Comparison of ENCODE assay signal across 3 cellular contexts in the genomic region with DNA sequence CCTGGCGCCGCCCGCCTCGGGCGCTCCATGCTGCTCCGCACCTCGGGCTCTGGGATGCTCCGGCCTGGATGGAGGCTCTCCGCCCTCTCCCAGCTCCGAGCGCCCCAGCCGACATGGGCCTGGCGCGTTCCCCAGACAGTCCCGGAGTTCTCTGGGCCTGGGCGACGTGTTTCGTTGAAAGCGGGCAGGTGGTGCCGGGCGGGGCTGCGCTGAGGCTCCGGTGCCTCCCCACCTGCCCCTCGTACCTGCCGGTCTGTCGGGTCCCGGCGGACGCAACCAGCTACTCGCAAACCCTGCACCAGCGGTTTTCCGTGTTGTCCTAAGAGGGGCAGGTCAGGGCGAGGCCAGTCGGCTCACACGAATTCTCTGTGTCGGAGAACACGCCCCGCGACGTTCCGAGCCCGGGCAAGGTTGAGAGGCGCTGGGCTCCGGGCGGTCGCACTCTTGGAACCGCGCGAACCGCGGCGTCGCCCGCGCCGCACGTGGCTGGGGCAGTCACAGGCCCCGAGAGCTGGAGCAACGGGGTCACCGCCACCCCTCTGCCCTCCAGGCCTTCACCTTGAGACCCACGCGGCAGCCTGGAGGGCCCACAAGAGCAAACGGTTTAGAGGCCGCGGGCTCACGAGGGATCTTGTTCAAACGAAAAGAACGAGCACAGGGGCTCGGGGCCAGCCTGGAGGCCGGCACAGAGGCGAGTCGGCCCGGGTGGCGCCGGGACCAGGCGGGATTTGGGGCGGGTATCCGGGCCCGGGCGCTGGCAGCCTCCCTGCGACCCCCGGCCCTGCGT.
TF ChIP-seq lines count a peak whose summit lies in the region.

No MANE protein-coding gene starts in this region.

TF ChIP-seq in A549, 52 proteins besides CTCF, POLR2A, EP300 and RAD21:
- TF ChIP-seq NFE2L2 (conservative IDR thresholded peaks at IDR 0.05; ENCODE audit: low read length) (no peak), EHF (CRISPR knock-in tag; IDR thresholded peaks at IDR 0.05) (no peak), RNF2 (IDR thresholded peaks at IDR 0.05; ENCODE audit: borderline replicate concordance, low read depth) (peak; percentile 94), CBX8 (IDR thresholded peaks at IDR 0.05) (peak; percentile 88; the same call in 1 of the 2 replicates)

TF ChIP-seq in endothelial cell of umbilical vein, 7 proteins besides CTCF, POLR2A, EP300 and RAD21:
- TF ChIP-seq JUN (IDR thresholded peaks at IDR 0.05; ENCODE audit: borderline replicate concordance, insufficient read depth, insufficient read length, low read depth) (no peak), POLR2AphosphoS5 (IDR thresholded peaks at IDR 0.05; ENCODE audit: insufficient read depth, low read depth, low read length) (no peak), FOS (IDR thresholded peaks at IDR 0.05; ENCODE audit: borderline replicate concordance, insufficient read depth, low read length) (no peak), EZH2 (IDR thresholded peaks at IDR 0.05; ENCODE audit: borderline replicate concordance, low read depth, low read length, severe bottlenecking) (peak; percentile 99)
- TF ChIP-seq, protein P1, sequence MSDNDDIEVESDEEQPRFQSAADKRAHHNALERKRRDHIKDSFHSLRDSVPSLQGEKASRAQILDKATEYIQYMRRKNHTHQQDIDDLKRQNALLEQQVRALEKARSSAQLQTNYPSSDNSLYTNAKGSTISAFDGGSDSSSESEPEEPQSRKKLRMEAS (IDR thresholded peaks at IDR 0.05; ENCODE audit: insufficient read depth, insufficient read length) = peak; percentile 17

TF ChIP-seq in neural cell, 6 proteins besides CTCF, POLR2A, EP300 and RAD21:
- TF ChIP-seq MXI1 (conservative IDR thresholded peaks at IDR 0.05; ENCODE audit: poor library complexity, severe bottlenecking) = no peak
- peak; percentile 71 for TF ChIP-seq POLR2AphosphoS5 (IDR thresholded peaks at IDR 0.05)
- no peak for TF ChIP-seq SMC3 (conservative IDR thresholded peaks at IDR 0.05; ENCODE audit: poor library complexity)
- peak; percentile 86 for TF ChIP-seq EZH2 (IDR thresholded peaks at IDR 0.05; ENCODE audit: borderline replicate concordance, insufficient read depth, low read length, poor library complexity, severe bottlenecking)
- TF ChIP-seq TAF1 (IDR thresholded peaks at IDR 0.05; ENCODE audit: low read depth) = no peak
- TF ChIP-seq, protein P2, sequence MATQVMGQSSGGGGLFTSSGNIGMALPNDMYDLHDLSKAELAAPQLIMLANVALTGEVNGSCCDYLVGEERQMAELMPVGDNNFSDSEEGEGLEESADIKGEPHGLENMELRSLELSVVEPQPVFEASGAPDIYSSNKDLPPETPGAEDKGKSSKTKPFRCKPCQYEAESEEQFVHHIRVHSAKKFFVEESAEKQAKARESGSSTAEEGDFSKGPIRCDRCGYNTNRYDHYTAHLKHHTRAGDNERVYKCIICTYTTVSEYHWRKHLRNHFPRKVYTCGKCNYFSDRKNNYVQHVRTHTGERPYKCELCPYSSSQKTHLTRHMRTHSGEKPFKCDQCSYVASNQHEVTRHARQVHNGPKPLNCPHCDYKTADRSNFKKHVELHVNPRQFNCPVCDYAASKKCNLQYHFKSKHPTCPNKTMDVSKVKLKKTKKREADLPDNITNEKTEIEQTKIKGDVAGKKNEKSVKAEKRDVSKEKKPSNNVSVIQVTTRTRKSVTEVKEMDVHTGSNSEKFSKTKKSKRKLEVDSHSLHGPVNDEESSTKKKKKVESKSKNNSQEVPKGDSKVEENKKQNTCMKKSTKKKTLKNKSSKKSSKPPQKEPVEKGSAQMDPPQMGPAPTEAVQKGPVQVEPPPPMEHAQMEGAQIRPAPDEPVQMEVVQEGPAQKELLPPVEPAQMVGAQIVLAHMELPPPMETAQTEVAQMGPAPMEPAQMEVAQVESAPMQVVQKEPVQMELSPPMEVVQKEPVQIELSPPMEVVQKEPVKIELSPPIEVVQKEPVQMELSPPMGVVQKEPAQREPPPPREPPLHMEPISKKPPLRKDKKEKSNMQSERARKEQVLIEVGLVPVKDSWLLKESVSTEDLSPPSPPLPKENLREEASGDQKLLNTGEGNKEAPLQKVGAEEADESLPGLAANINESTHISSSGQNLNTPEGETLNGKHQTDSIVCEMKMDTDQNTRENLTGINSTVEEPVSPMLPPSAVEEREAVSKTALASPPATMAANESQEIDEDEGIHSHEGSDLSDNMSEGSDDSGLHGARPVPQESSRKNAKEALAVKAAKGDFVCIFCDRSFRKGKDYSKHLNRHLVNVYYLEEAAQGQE (IDR thresholded peaks at IDR 0.05; ENCODE audit: borderline replicate concordance) = no peak
